ENCODE assay signal across 23 cellular contexts in genomic region chr9:81417885-81418284, GRCh38.
"Had no signal": no experiment of that assay in that cellular context is flagged by ENCODE, and none has a peak within 500 bp of the region (broad histone marks: within the 10 kb centered on the region; RNA-seq: fewer than 3 reads in every experiment).

No MANE protein-coding gene starts in this region.

- ATAC-seq: esophagus mucosa; foreskin keratinocyte; heart right ventricle; left ventricle myocardium superior; naive thymus-derived CD8-positive, alpha-beta T cell; stimulated activated effector memory CD8-positive, alpha-beta T cell treated with anti-CD3 and anti-CD28 coated beads, Interleukin-12 subunit alpha, Interleukin-12 subunit beta, amount 100 ng/mL, for 72 hours had no signal

- H3K36me3 ChIP-seq: heart right ventricle, lower lobe of right lung, ovary, right lobe of liver, thoracic aorta, tibial nerve, upper lobe of left lung, uterus had no signal

- DNase-seq: dorsolateral prefrontal cortex; effector CD4-positive, alpha-beta T cell; foreskin keratinocyte; glutamatergic neuron; heart right ventricle; hippocampal formation; left ventricle myocardium superior; lower lobe of right lung; naive thymus-derived CD8-positive, alpha-beta T cell; nephron progenitor cell; nucleus accumbens; ovary; right lobe of liver; stimulated activated CD4-positive, alpha-beta T cell treated with anti-CD3 and anti-CD28 coated beads, Interleukin-2, amount 100 ng/mL, for 24 hours; stimulated activated CD4-positive, alpha-beta T cell treated with anti-CD3 and anti-CD28 coated beads, Interleukin-4, amount 100 ng/mL, for 24 hours; stimulated activated naive CD4-positive, alpha-beta T cell treated with Interleukin-2 at 50 U/mL for 16 hours; upper lobe of left lung; uterus had no signal

- H3K27me3 ChIP-seq: dorsolateral prefrontal cortex, foreskin keratinocyte, heart right ventricle, ovary, right lobe of liver, tibial nerve, upper lobe of left lung, uterus had no signal

- H3K9me3 ChIP-seq: ovary, right lobe of liver, thoracic aorta, uterus had no signal

- H3K4me1 ChIP-seq: foreskin keratinocyte, right lobe of liver, uterus had no signal

- H3K4me3 ChIP-seq: dorsolateral prefrontal cortex, heart right ventricle, lower lobe of right lung, ovary, right lobe of liver, thoracic aorta, tibial nerve, upper lobe of left lung, uterus had no signal

- H3K27ac ChIP-seq: dorsolateral prefrontal cortex, epithelial cell of prostate, foreskin keratinocyte, lower lobe of right lung, ovary, right lobe of liver, tibial nerve, upper lobe of left lung had no signal
